17 cellular contexts compared by ENCODE assay signal in genomic region chr22:47628477-47629272, GRCh38.
DNase-seq lines count a peak whose midpoint lies in the region; ATAC-seq, FAIRE-seq and TF ChIP-seq lines count a peak whose summit lies in the region.
"Had no signal": no experiment of that assay in that cellular context is flagged by ENCODE, and none has a peak within 500 bp of the region (broad histone marks: within the 10 kb centered on the region; RNA-seq: fewer than 3 reads in every experiment).

No MANE protein-coding gene starts in this region.

- H3K9me1 ChIP-seq in IMR-90 (ENCODE audit: insufficient read depth, low read length) = no peaks in the 10 kb centered on the region
- H3K9me1 ChIP-seq in endothelial cell of umbilical vein (replicated peaks; ENCODE audit: control insufficient read depth, extremely low read depth, insufficient read depth, low read length) = no peaks in the 10 kb centered on the region

- no TSS peak for BruUV-seq in IMR-90 (replicated peaks; lab: Mats Ljungman, UMichigan)
- BruUV-seq in endothelial cell of umbilical vein (replicated peaks; lab: Mats Ljungman, UMichigan) = no TSS peak

- H4K8ac ChIP-seq in IMR-90 (ENCODE audit: low read depth in 2 of 2, low read length in 2 of 2) = no peak overlapping the region
- no peak overlapping the region for H4K8ac ChIP-seq in neuronal stem cell (ENCODE audit: low read depth, low read length)

- H4K91ac ChIP-seq in IMR-90 (ENCODE audit: insufficient read depth, low read depth, low read length) = no peak overlapping the region
- no peak overlapping the region for H4K91ac ChIP-seq in neuronal stem cell (ENCODE audit: low read depth, low read length, poor library complexity)

- no peak overlapping the region for H2BK120ac ChIP-seq in IMR-90 (ENCODE audit: low read depth, low read length)
- no peak overlapping the region for H2BK120ac ChIP-seq in neuronal stem cell (ENCODE audit: low read depth, low read length)

- no peak overlapping the region for H3K27ac Mint-ChIP-seq in activated CD8-positive, alpha-beta T cell treated with anti-CD3 and anti-CD28 coated beads, Interleukin-2, amount 10 ng/mL, durations not matched to agents 7 days and 5 days
- no peak overlapping the region for H3K27ac Mint-ChIP-seq in activated CD8-positive, alpha-beta T cell treated with anti-CD3 and anti-CD28 coated beads for 36 hours
- H3K27ac Mint-ChIP-seq: GM23338 had no signal

- H3K79me2 ChIP-seq in endothelial cell of umbilical vein (ENCODE audit: control insufficient read depth, insufficient read depth, low read length) = no peaks in the 10 kb centered on the region

- in situ Hi-C loops in IMR-90 (cut with MboI; ENCODE audit: low sequenced_read_pairs) = no loop called here

- H3K23ac ChIP-seq in IMR-90 (ENCODE audit: low read depth, low read length) = no peak overlapping the region
- H3K23ac ChIP-seq in neuronal stem cell (ENCODE audit: low read depth, low read length, poor library complexity) = no peak overlapping the region

- no peak for TF ChIP-seq RAD21 in IMR-90 (IDR thresholded peaks at IDR 0.05; ENCODE audit: low read length)

- FAIRE-seq in endothelial cell of umbilical vein (lab: Jason Lieb, UNC) = no peak

- H3K27ac ChIP-seq in IMR-90 (ENCODE audit: insufficient read depth, low read length) (no peak overlapping the region), endothelial cell of umbilical vein (ENCODE audit: insufficient read depth, low read depth, low read length) (no peak overlapping the region), neuronal stem cell (replicated peaks; ENCODE audit: low read length) (no peak overlapping the region)
- H3K27ac ChIP-seq: 22Rv1, KMS-11 had no signal

- H3K79me1 ChIP-seq in IMR-90 (ENCODE audit: low read depth in 1 of 2, low read length in 2 of 2) (no peaks in the 10 kb centered on the region), neuronal stem cell (ENCODE audit: low read depth, low read length) (no peaks in the 10 kb centered on the region)

- H3K4me1 ChIP-seq in IMR-90 (ENCODE audit: control insufficient read depth, insufficient read depth, low read length) (no peaks in the 10 kb centered on the region), endothelial cell of umbilical vein (ENCODE audit: control insufficient read depth, extremely low read depth, insufficient read depth, low read length) (no peaks in the 10 kb centered on the region), neuronal stem cell (ENCODE audit: control insufficient read depth in 2 of 2, insufficient read depth in 1 of 2, low read depth in 1 of 2, low read length in 2 of 2) (no peaks in the 10 kb centered on the region), BE2C (no peaks in the 10 kb centered on the region)

- CTCF ChIA-PET in activated CD8-positive, alpha-beta T cell treated with anti-CD3 and anti-CD28 coated beads, Interleukin-2, amount 10 ng/mL, durations not matched to agents 7 days and 5 days (lab: Charles Lee) = no interaction called here
- CTCF ChIA-PET in activated CD8-positive, alpha-beta T cell treated with anti-CD3 and anti-CD28 coated beads for 36 hours (lab: Charles Lee) = no interaction called here
- CTCF ChIA-PET in IMR-90 (lab: Yijun Ruan, JAX) (no interaction called here), endothelial cell of umbilical vein (lab: Charles Lee) (no interaction called here)

- no peak overlapping the region for H4K5ac ChIP-seq in IMR-90 (ENCODE audit: low read depth, low read length)

- H3K27me3 ChIP-seq in IMR-90 (ENCODE audit: control insufficient read depth, insufficient read depth, low read length) = no peaks in the 10 kb centered on the region
- no peaks in the 10 kb centered on the region for H3K27me3 ChIP-seq in endothelial cell of umbilical vein (ENCODE audit: control insufficient read depth in 2 of 2, insufficient read depth in 2 of 2, low read length in 2 of 2)
- no peaks in the 10 kb centered on the region for H3K27me3 ChIP-seq in neuronal stem cell (ENCODE audit: control insufficient read depth in 3 of 3, insufficient read depth in 3 of 3, low read depth in 1 of 3, low read length in 3 of 3)
- H3K27me3 ChIP-seq in BE2C = no peaks in the 10 kb centered on the region

- H3K4ac ChIP-seq in IMR-90 (ENCODE audit: low read depth, low read length) = no peak overlapping the region
- no peak overlapping the region for H3K4ac ChIP-seq in neuronal stem cell (ENCODE audit: low read length)

- H2BK15ac ChIP-seq in IMR-90 (ENCODE audit: low read depth, low read length) (no peak overlapping the region), neuronal stem cell (ENCODE audit: low read length) (no peak overlapping the region)

- H4K20me1 ChIP-seq in IMR-90 (ENCODE audit: insufficient read depth, low read length) (no peaks in the 10 kb centered on the region), endothelial cell of umbilical vein (replicated peaks; ENCODE audit: control insufficient read depth, extremely low read depth, insufficient read depth, low read length) (no peaks in the 10 kb centered on the region)

- H2BK20ac ChIP-seq in IMR-90 (ENCODE audit: low read depth, low read length) = no peak overlapping the region

- H3K4me1 Mint-ChIP-seq in activated CD8-positive, alpha-beta T cell treated with anti-CD3 and anti-CD28 coated beads, Interleukin-2, amount 10 ng/mL, durations not matched to agents 7 days and 5 days (ENCODE audit: low read depth) = no peaks in the 10 kb centered on the region
- H3K4me1 Mint-ChIP-seq in activated CD8-positive, alpha-beta T cell treated with anti-CD3 and anti-CD28 coated beads for 36 hours (ENCODE audit: low read depth) = no peaks in the 10 kb centered on the region
- H3K4me1 Mint-ChIP-seq: GM23338 had no signal

- H3K9me3 ChIP-seq in IMR-90 (ENCODE audit: control insufficient read depth, insufficient read depth, low read length) (peaks cover 81% of the 10 kb centered on the region), endothelial cell of umbilical vein (replicated peaks; ENCODE audit: control insufficient read depth, insufficient read depth, low read length) (peaks cover 7% of the 10 kb centered on the region), neuronal stem cell (replicated peaks in 1 of 2; ENCODE audit: control insufficient read depth in 2 of 2, insufficient read depth in 1 of 2, low read depth in 1 of 2, low read length in 2 of 2) (peaks cover 0 to 8% of the 10 kb centered on the region in 2 donors), BE2C (no peaks in the 10 kb centered on the region; the same call in 1 of the 2 replicates)

- H3K4me3 Mint-ChIP-seq in activated CD8-positive, alpha-beta T cell treated with anti-CD3 and anti-CD28 coated beads, Interleukin-2, amount 10 ng/mL, durations not matched to agents 7 days and 5 days = no peak overlapping the region
- H3K4me3 Mint-ChIP-seq in activated CD8-positive, alpha-beta T cell treated with anti-CD3 and anti-CD28 coated beads for 36 hours = no peak overlapping the region
- H3K4me3 Mint-ChIP-seq: GM23338 had no signal

- H3K18ac ChIP-seq in IMR-90 (ENCODE audit: low read depth, low read length) (no peak overlapping the region), neuronal stem cell (ENCODE audit: low read length) (peak overlapping the region; percentile 23)

- no peak overlapping the region for H3K56ac ChIP-seq in IMR-90 (ENCODE audit: extremely low read depth, insufficient read depth, low read length)

- dilution Hi-C loops in IMR-90 (cut with HindIII; ENCODE audit: low sequenced_read_pairs, unreplicated experiment) (no loop called here), endothelial cell of umbilical vein (cut with MboI; ENCODE audit: extremely low pct_ligation_motif_present, low sequenced_read_pairs) (no loop called here)

- H3K4me2 ChIP-seq in IMR-90 (ENCODE audit: low read depth, low read length) (no peak overlapping the region), endothelial cell of umbilical vein (ENCODE audit: insufficient read depth, low read length) (no peak overlapping the region), neuronal stem cell (ENCODE audit: insufficient read depth, low read length, poor library complexity, severe bottlenecking) (no peak overlapping the region)
- H3K4me2 ChIP-seq: GM23338, KMS-11 had no signal

- peak; percentile 4 for DNase-seq in activated CD8-positive, alpha-beta T cell treated with anti-CD3 and anti-CD28 coated beads, Interleukin-2, amount 10 ng/mL, durations not matched to agents 7 days and 5 days
- DNase-seq in activated CD8-positive, alpha-beta T cell treated with anti-CD3 and anti-CD28 coated beads for 36 hours = no peak
- no peak for DNase-seq in IMR-90
- no peak for DNase-seq in endothelial cell of umbilical vein (ENCODE audit: low read depth, low spot score)
- no peak for DNase-seq in neuronal stem cell (ENCODE audit: low spot score)
- DNase-seq in NCI-H128 (lab: John Stamatoyannopoulos, UW; ENCODE audit: unreplicated experiment) = no peak
- DNase-seq in BE2C = no peak
- DNase-seq: DMS 273 treated with DMSO at 0.1 percent for 48 hours, DND-41, MV-4-11, NCI-H1417 treated with DMSO at 0.1 percent for 48 hours, NCI-H187 treated with DMSO at 0.1 percent for 48 hours, NCI-H226 had no signal

- H2BK5ac ChIP-seq in IMR-90 (ENCODE audit: low read depth, low read length, poor library complexity, severe bottlenecking) (peak overlapping the region; percentile 35), neuronal stem cell (ENCODE audit: low read length) (no peak overlapping the region)

- H3K9ac ChIP-seq in IMR-90 (ENCODE audit: low read depth, low read length) (no peak overlapping the region), endothelial cell of umbilical vein (replicated peaks; ENCODE audit: extremely low read depth, insufficient read depth, low read length) (no peak overlapping the region), neuronal stem cell (ENCODE audit: low read depth, low read length, poor library complexity) (no peak overlapping the region)
- H3K9ac ChIP-seq: KMS-11 had no signal

- H3K27me3 Mint-ChIP-seq in activated CD8-positive, alpha-beta T cell treated with anti-CD3 and anti-CD28 coated beads, Interleukin-2, amount 10 ng/mL, durations not matched to agents 7 days and 5 days (ENCODE audit: low read depth) = no peaks in the 10 kb centered on the region
- peaks cover 6% of the 10 kb centered on the region for H3K27me3 Mint-ChIP-seq in activated CD8-positive, alpha-beta T cell treated with anti-CD3 and anti-CD28 coated beads for 36 hours

- H2AFZ ChIP-seq in IMR-90 (replicated peaks; ENCODE audit: low read length, poor library complexity) (no peak overlapping the region), endothelial cell of umbilical vein (ENCODE audit: low read depth, low read length) (no peak overlapping the region), neuronal stem cell (ENCODE audit: low read length) (no peak overlapping the region)
- H2AFZ ChIP-seq: GM23338 had no signal

- TF ChIP-seq POLR2A in IMR-90 (IDR thresholded peaks at IDR 0.05; ENCODE audit: low read depth, low read length) (no peak), endothelial cell of umbilical vein (IDR thresholded peaks at IDR 0.05; ENCODE audit: low read depth, low read length) (no peak)

- no peak overlapping the region for H2AK9ac ChIP-seq in IMR-90 (replicated peaks; ENCODE audit: low read depth, low read length, poor library complexity)

- WGBS in IMR-90 (ENCODE audit: extremely low coverage in 2 of 2, insufficient read length in 1 of 2), 2 experiments = 85 to 100% methylated on average over 2 to 14 of the region's 17 CpGs
- 100% methylated on average over 2 to 10 of the region's 17 CpGs for WGBS in neuronal stem cell (ENCODE audit: extremely low coverage in 2 of 2, insufficient read length in 2 of 2, insufficient replicate concordance in 1 of 2), 2 donors

- POLR2A ChIA-PET in activated CD8-positive, alpha-beta T cell treated with anti-CD3 and anti-CD28 coated beads, Interleukin-2, amount 10 ng/mL, durations not matched to agents 7 days and 5 days (lab: Charles Lee) = no interaction called here
- POLR2A ChIA-PET in activated CD8-positive, alpha-beta T cell treated with anti-CD3 and anti-CD28 coated beads for 36 hours (lab: Charles Lee) = no interaction called here
- POLR2A ChIA-PET in IMR-90 (lab: Charles Lee; ENCODE audit: unreplicated experiment) = no interaction called here
- POLR2A ChIA-PET in endothelial cell of umbilical vein (lab: Charles Lee) = no interaction called here

- intact Hi-C loops in activated CD8-positive, alpha-beta T cell treated with anti-CD3 and anti-CD28 coated beads for 36 hours (cut with micrococcal nuclease) = no loop called here
- intact Hi-C loops in IMR-90 (cut with micrococcal nuclease) = no loop called here
- intact Hi-C loops in endothelial cell of umbilical vein (cut with micrococcal nuclease) = no loop called here

- no peaks in the 10 kb centered on the region for H3K36me3 Mint-ChIP-seq in activated CD8-positive, alpha-beta T cell treated with anti-CD3 and anti-CD28 coated beads, Interleukin-2, amount 10 ng/mL, durations not matched to agents 7 days and 5 days (ENCODE audit: low read depth)
- no peaks in the 10 kb centered on the region for H3K36me3 Mint-ChIP-seq in activated CD8-positive, alpha-beta T cell treated with anti-CD3 and anti-CD28 coated beads for 36 hours (ENCODE audit: low read depth)

- no peaks in the 10 kb centered on the region for H3K9me3 Mint-ChIP-seq in activated CD8-positive, alpha-beta T cell treated with anti-CD3 and anti-CD28 coated beads, Interleukin-2, amount 10 ng/mL, durations not matched to agents 7 days and 5 days (ENCODE audit: insufficient read depth)
- H3K9me3 Mint-ChIP-seq in activated CD8-positive, alpha-beta T cell treated with anti-CD3 and anti-CD28 coated beads for 36 hours = peaks cover 3% of the 10 kb centered on the region

- ATAC-seq in activated CD8-positive, alpha-beta T cell treated with anti-CD3 and anti-CD28 coated beads, Interleukin-2, amount 10 ng/mL, durations not matched to agents 7 days and 5 days = no peak
- no peak for ATAC-seq in activated CD8-positive, alpha-beta T cell treated with anti-CD3 and anti-CD28 coated beads for 36 hours
- ATAC-seq in IMR-90 (ENCODE audit: low read depth) (no peak), GM19035 (IDR thresholded peaks at IDR 0.05; ENCODE audit: unreplicated experiment) (no peak)
- ATAC-seq: GM23338 had no signal

- H3K36me3 ChIP-seq in IMR-90 (ENCODE audit: control insufficient read depth, insufficient read depth, low read length) (no peaks in the 10 kb centered on the region), endothelial cell of umbilical vein (ENCODE audit: control insufficient read depth in 2 of 2, extremely low read depth in 1 of 2, insufficient read depth in 2 of 2, low read length in 2 of 2) (no peaks in the 10 kb centered on the region), neuronal stem cell (replicated peaks in 1 of 2; ENCODE audit: control insufficient read depth in 2 of 2, insufficient read depth in 2 of 2, low read length in 2 of 2) (no peaks in the 10 kb centered on the region), BE2C (no peaks in the 10 kb centered on the region)

- H3K14ac ChIP-seq in IMR-90 (replicated peaks; ENCODE audit: low read depth, low read length) = no peak overlapping the region
- H3K14ac ChIP-seq in neuronal stem cell (ENCODE audit: low read length) = no peak overlapping the region

- H2AK5ac ChIP-seq in IMR-90 (ENCODE audit: low read depth, low read length) = no peak overlapping the region
- H2AK5ac ChIP-seq in neuronal stem cell (ENCODE audit: low read depth, low read length) = no peak overlapping the region

- H2BK12ac ChIP-seq in neuronal stem cell (ENCODE audit: low read length) = no peak overlapping the region

- TF ChIP-seq CTCF in activated CD8-positive, alpha-beta T cell treated with anti-CD3 and anti-CD28 coated beads for 36 hours (IDR thresholded peaks at IDR 0.05) = no peak
- TF ChIP-seq CTCF in IMR-90 (conservative IDR thresholded peaks at IDR 0.05; ENCODE audit: low read depth, low read length) (no peak), endothelial cell of umbilical vein (IDR thresholded peaks at IDR 0.05; ENCODE audit: extremely low read depth in 1 of 2, insufficient read depth in 1 of 2, low read depth in 1 of 2, low read length in 2 of 2) (no peak), BE2C (IDR thresholded peaks at IDR 0.05; ENCODE audit: low read depth, low read length) (no peak)

- H3K4me3 ChIP-seq in IMR-90 (ENCODE audit: insufficient read depth, low read depth, low read length) (no peak overlapping the region), endothelial cell of umbilical vein (replicated peaks in 1 of 3; ENCODE audit: insufficient read depth in 1 of 3, low read depth in 1 of 3, low read length in 3 of 3) (no peak overlapping the region), neuronal stem cell (ENCODE audit: low read length in 2 of 2) (peak overlapping the region in 1 of 2 donors; percentile 64), BE2C (ENCODE audit: low read depth, low read length) (no peak overlapping the region)
- H3K4me3 ChIP-seq: GM23338 had no signal
